1 cellular context compared by ENCODE assay signal in the genomic region with DNA sequence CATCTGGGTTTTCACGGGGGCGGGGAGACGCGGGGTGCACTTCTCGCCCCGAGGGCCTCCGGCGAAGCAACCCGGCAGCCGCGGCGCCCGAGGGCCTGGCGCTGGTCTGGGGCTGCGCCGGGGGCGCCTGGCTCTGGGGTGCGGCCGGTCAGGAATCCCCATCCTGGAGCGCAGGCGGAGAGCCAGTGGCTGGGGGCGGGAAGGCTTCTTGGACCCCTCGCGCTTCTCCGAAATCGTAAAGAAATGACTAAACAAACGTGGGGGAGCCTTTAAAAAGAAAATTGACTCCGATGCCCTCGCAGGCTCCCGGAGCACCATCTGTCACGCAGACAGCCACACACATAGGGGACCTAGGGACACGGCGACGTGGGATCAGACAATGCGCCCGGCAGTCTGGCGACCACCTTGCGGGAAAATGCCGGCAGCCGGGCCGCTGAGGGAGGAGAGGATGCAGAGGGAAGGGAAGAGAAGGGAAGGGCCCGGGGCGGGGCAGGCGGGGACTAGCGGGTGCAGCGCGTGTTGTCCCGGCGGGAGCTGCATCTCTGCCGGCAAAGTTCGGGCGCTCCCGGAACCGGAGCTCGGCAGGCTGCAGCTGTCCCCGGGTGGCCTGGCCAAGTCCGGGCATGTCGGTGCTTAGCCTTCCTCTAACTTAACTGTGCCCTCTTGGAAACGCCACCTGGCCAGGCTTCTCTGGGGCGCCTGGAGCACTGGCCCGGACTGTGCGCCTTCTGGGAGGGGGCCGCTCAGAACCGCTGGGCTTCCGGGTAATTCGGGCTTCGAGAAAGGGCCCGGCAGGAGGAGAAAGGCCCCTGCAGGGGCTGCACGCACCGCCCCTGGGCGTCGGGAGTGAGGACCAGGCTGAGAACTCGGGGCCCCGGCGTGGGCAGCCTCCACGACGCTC.
TF ChIP-seq lines count a peak whose summit lies in the region.

No MANE protein-coding gene starts in this region.

TF ChIP-seq in GM23338, 12 proteins besides CTCF, POLR2A, EP300 and RAD21 (continued from another document):
- TF ChIP-seq, protein P1, sequence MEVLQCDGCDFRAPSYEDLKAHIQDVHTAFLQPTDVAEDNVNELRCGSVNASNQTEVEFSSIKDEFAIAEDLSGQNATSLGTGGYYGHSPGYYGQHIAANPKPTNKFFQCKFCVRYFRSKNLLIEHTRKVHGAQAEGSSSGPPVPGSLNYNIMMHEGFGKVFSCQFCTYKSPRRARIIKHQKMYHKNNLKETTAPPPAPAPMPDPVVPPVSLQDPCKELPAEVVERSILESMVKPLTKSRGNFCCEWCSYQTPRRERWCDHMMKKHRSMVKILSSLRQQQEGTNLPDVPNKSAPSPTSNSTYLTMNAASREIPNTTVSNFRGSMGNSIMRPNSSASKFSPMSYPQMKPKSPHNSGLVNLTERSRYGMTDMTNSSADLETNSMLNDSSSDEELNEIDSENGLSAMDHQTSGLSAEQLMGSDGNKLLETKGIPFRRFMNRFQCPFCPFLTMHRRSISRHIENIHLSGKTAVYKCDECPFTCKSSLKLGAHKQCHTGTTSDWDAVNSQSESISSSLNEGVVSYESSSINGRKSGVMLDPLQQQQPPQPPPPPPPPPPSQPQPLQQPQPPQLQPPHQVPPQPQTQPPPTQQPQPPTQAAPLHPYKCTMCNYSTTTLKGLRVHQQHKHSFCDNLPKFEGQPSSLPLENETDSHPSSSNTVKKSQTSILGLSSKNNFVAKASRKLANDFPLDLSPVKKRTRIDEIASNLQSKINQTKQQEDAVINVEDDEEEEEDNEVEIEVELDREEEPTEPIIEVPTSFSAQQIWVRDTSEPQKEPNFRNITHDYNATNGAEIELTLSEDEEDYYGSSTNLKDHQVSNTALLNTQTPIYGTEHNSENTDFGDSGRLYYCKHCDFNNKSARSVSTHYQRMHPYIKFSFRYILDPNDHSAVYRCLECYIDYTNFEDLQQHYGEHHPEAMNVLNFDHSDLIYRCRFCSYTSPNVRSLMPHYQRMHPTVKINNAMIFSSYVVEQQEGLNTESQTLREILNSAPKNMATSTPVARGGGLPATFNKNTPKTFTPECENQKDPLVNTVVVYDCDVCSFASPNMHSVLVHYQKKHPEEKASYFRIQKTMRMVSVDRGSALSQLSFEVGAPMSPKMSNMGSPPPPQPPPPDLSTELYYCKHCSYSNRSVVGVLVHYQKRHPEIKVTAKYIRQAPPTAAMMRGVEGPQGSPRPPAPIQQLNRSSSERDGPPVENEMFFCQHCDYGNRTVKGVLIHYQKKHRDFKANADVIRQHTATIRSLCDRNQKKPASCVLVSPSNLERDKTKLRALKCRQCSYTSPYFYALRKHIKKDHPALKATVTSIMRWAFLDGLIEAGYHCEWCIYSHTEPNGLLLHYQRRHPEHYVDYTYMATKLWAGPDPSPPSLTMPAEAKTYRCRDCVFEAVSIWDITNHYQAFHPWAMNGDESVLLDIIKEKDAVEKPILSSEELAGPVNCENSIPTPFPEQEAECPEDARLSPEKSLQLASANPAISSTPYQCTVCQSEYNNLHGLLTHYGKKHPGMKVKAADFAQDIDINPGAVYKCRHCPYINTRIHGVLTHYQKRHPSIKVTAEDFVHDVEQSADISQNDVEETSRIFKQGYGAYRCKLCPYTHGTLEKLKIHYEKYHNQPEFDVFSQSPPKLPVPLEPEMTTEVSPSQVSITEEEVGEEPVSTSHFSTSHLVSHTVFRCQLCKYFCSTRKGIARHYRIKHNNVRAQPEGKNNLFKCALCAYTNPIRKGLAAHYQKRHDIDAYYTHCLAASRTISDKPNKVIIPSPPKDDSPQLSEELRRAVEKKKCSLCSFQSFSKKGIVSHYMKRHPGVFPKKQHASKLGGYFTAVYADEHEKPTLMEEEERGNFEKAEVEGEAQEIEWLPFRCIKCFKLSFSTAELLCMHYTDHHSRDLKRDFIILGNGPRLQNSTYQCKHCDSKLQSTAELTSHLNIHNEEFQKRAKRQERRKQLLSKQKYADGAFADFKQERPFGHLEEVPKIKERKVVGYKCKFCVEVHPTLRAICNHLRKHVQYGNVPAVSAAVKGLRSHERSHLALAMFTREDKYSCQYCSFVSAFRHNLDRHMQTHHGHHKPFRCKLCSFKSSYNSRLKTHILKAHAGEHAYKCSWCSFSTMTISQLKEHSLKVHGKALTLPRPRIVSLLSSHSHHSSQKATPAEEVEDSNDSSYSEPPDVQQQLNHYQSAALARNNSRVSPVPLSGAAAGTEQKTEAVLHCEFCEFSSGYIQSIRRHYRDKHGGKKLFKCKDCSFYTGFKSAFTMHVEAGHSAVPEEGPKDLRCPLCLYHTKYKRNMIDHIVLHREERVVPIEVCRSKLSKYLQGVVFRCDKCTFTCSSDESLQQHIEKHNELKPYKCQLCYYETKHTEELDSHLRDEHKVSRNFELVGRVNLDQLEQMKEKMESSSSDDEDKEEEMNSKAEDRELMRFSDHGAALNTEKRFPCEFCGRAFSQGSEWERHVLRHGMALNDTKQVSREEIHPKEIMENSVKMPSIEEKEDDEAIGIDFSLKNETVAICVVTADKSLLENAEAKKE (CRISPR knock-in tag; IDR thresholded peaks at IDR 0.05), result no peak
- TF ChIP-seq CREB1 (CRISPR knock-in tag; IDR thresholded peaks at IDR 0.05; ENCODE audit: low read depth), result no peak
- TF ChIP-seq EZH2 (IDR thresholded peaks at IDR 0.05; ENCODE audit: low read depth, unreplicated experiment), result no peak
- peak; percentile 51 for TF ChIP-seq POLR2AphosphoS5 (IDR thresholded peaks at IDR 0.05; ENCODE audit: low read depth)
